In the genomic region with DNA sequence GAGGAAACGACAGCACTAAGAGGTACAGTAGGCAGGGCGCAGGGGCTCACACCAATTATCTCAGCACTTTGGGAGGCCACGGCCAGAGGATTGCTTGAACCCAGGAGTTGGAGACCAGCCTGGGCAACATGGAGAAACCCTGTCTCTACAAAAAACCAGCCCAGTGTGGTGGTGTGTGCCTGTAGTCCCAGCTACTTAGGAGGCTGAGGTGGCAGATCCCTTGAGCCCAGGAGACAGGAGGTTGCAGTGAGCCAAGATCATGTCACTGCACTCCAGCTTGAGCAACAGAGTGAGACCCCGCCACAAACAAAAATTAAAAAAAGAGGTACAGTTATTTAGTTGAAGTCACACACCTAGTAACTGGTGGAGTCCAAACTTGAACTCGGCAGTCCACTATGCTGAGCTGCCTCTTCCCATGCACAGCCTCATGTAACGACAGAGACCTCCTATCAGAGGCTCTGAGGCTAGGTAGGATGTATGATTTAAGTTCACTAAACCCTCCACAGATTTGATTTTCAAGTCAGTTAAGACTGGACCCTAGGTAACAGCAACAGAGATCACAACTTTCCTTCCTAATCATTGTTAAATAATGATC, we compare ENCODE assay signal across 12 cellular contexts. TPM values are rescaled to one million over a fixed set of nuclear protein-coding genes. Genes with fewer than 3 reads are reported as not detected.
A peak's percentile ranks its signal among the peaks of the same experiment; 100 is the strongest.
DNase-seq lines count a peak whose midpoint lies in the region; ATAC-seq lines count a peak whose summit lies in the region.
"Had no signal": no experiment of that assay in that cellular context is flagged by ENCODE, and none has a peak within 500 bp of the region (broad histone marks: within the 10 kb centered on the region; RNA-seq: fewer than 3 reads in every experiment).

No MANE protein-coding gene starts in this region.

- DNase-seq in activated CD4-positive, alpha-beta T cell treated with anti-CD3 and anti-CD28 coated beads for 36 hours: no peak
- DNase-seq in activated CD4-positive, alpha-beta T cell treated with anti-CD3 and anti-CD28 coated beads, Interleukin-2, amount 50 U/mL, for 1 hour: no peak
- DNase-seq in activated naive CD8-positive, alpha-beta T cell treated with anti-CD3 and anti-CD28 coated beads, Interleukin-2, amount 50 U/mL, for 24 hours: no peak
- DNase-seq in stimulated activated effector memory CD8-positive, alpha-beta T cell treated with anti-CD3 and anti-CD28 coated beads, Interleukin-12 subunit alpha, Interleukin-12 subunit beta, amount 100 ng/mL, for 72 hours (ENCODE audit: low spot score in 2 of 2): no peak
- DNase-seq in GF-D8 (lab: John Stamatoyannopoulos, UW): no peak
- DNase-seq in DMS79 treated with DMSO at 0.1 percent for 48 hours (lab: John Stamatoyannopoulos, UW): no peak
- DNase-seq: activated effector memory CD4-positive, alpha-beta T cell treated with anti-CD3 and anti-CD28 coated beads, Interleukin-2, amount 50 U/mL, for 16 hours; DMS53; PC-9; stimulated activated naive CD4-positive, alpha-beta T cell treated with Interleukin-2 at 50 U/mL for 16 hours had no signal

- peak overlapping the region; percentile 92 for H3K4me3 Mint-ChIP-seq in activated CD4-positive, alpha-beta T cell treated with anti-CD3 and anti-CD28 coated beads for 36 hours
- H3K4me3 Mint-ChIP-seq in IgD-negative memory B cell: peak overlapping the region; percentile 66 to 91 (median 81)
- H3K4me3 Mint-ChIP-seq in activated naive CD8-positive, alpha-beta T cell treated with anti-CD3 and anti-CD28 coated beads, Interleukin-2, amount 50 U/mL, for 24 hours: peak overlapping the region; percentile 90
- H3K4me3 Mint-ChIP-seq in stimulated activated effector memory CD8-positive, alpha-beta T cell treated with anti-CD3 and anti-CD28 coated beads, Interleukin-12 subunit alpha, Interleukin-12 subunit beta, amount 100 ng/mL, for 72 hours: peak overlapping the region; percentile 94

- no peaks in the 10 kb centered on the region for H3K9me3 Mint-ChIP-seq in activated CD4-positive, alpha-beta T cell treated with anti-CD3 and anti-CD28 coated beads for 36 hours (ENCODE audit: low read depth)
- no peaks in the 10 kb centered on the region for H3K9me3 Mint-ChIP-seq in IgD-negative memory B cell
- H3K9me3 Mint-ChIP-seq in activated naive CD8-positive, alpha-beta T cell treated with anti-CD3 and anti-CD28 coated beads, Interleukin-2, amount 50 U/mL, for 24 hours: no peaks in the 10 kb centered on the region
- H3K9me3 Mint-ChIP-seq in stimulated activated effector memory CD8-positive, alpha-beta T cell treated with anti-CD3 and anti-CD28 coated beads, Interleukin-12 subunit alpha, Interleukin-12 subunit beta, amount 100 ng/mL, for 72 hours: no peaks in the 10 kb centered on the region

- peak overlapping the region; percentile 85 for H3K27ac Mint-ChIP-seq in activated CD4-positive, alpha-beta T cell treated with anti-CD3 and anti-CD28 coated beads for 36 hours
- H3K27ac Mint-ChIP-seq in IgD-negative memory B cell: peak overlapping the region; percentile 89 to 97 (median 89)
- H3K27ac Mint-ChIP-seq in activated naive CD8-positive, alpha-beta T cell treated with anti-CD3 and anti-CD28 coated beads, Interleukin-2, amount 50 U/mL, for 24 hours: peak overlapping the region; percentile 88
- peak overlapping the region; percentile 86 for H3K27ac Mint-ChIP-seq in stimulated activated effector memory CD8-positive, alpha-beta T cell treated with anti-CD3 and anti-CD28 coated beads, Interleukin-12 subunit alpha, Interleukin-12 subunit beta, amount 100 ng/mL, for 72 hours

- no peaks in the 10 kb centered on the region for H3K27me3 Mint-ChIP-seq in activated CD4-positive, alpha-beta T cell treated with anti-CD3 and anti-CD28 coated beads for 36 hours
- no peaks in the 10 kb centered on the region for H3K27me3 Mint-ChIP-seq in IgD-negative memory B cell
- H3K27me3 Mint-ChIP-seq in activated naive CD8-positive, alpha-beta T cell treated with anti-CD3 and anti-CD28 coated beads, Interleukin-2, amount 50 U/mL, for 24 hours: no peaks in the 10 kb centered on the region

- peaks cover 78% of the 10 kb centered on the region for H3K36me3 Mint-ChIP-seq in activated CD4-positive, alpha-beta T cell treated with anti-CD3 and anti-CD28 coated beads for 36 hours (ENCODE audit: low read depth)
- peaks cover 22% of the 10 kb centered on the region for H3K36me3 Mint-ChIP-seq in IgD-negative memory B cell
- H3K36me3 Mint-ChIP-seq in activated naive CD8-positive, alpha-beta T cell treated with anti-CD3 and anti-CD28 coated beads, Interleukin-2, amount 50 U/mL, for 24 hours (ENCODE audit: low read depth): peaks cover 75% of the 10 kb centered on the region
- peaks cover 100% of the 10 kb centered on the region for H3K36me3 Mint-ChIP-seq in stimulated activated effector memory CD8-positive, alpha-beta T cell treated with anti-CD3 and anti-CD28 coated beads, Interleukin-12 subunit alpha, Interleukin-12 subunit beta, amount 100 ng/mL, for 72 hours

- CTCF ChIA-PET in activated CD4-positive, alpha-beta T cell treated with anti-CD3 and anti-CD28 coated beads for 36 hours (lab: Charles Lee): interaction anchor here (0.7 to 3.0 kb wide), 7 partner anchors 14 to 291 kb away, joined by 3 to 12 read pairs (median 3); no protein-coding TSS in a partner anchor

- POLR2A ChIA-PET in activated CD4-positive, alpha-beta T cell treated with anti-CD3 and anti-CD28 coated beads for 36 hours (lab: Charles Lee): interaction anchor here (0.6 to 0.9 kb wide), 4 partner anchors 18 to 116 kb away, joined by 3 to 5 read pairs (median 3); no protein-coding TSS in a partner anchor

- H3K4me1 Mint-ChIP-seq in activated CD4-positive, alpha-beta T cell treated with anti-CD3 and anti-CD28 coated beads for 36 hours: peaks cover 68% of the 10 kb centered on the region
- H3K4me1 Mint-ChIP-seq in IgD-negative memory B cell: peaks cover 51 to 68% (median 63%) of the 10 kb centered on the region in 3 donors
- peaks cover 83% of the 10 kb centered on the region for H3K4me1 Mint-ChIP-seq in activated naive CD8-positive, alpha-beta T cell treated with anti-CD3 and anti-CD28 coated beads, Interleukin-2, amount 50 U/mL, for 24 hours
- H3K4me1 Mint-ChIP-seq in stimulated activated effector memory CD8-positive, alpha-beta T cell treated with anti-CD3 and anti-CD28 coated beads, Interleukin-12 subunit alpha, Interleukin-12 subunit beta, amount 100 ng/mL, for 72 hours: peaks cover 36% of the 10 kb centered on the region

- intact Hi-C loops in activated CD4-positive, alpha-beta T cell treated with anti-CD3 and anti-CD28 coated beads for 36 hours (cut with DNase I, micrococcal nuclease): loop anchor here (1.0 to 10.0 kb wide), 4 partner anchors 80 to 1272 kb away; partner anchors contain the start of gene SF3B1 (in 1 of the 2)

- peak; percentile 38 for ATAC-seq in activated CD4-positive, alpha-beta T cell treated with anti-CD3 and anti-CD28 coated beads for 36 hours
- peak; percentile 14 for ATAC-seq in activated naive CD8-positive, alpha-beta T cell treated with anti-CD3 and anti-CD28 coated beads, Interleukin-2, amount 50 U/mL, for 24 hours
- peak; percentile 37 for ATAC-seq in stimulated activated effector memory CD8-positive, alpha-beta T cell treated with anti-CD3 and anti-CD28 coated beads, Interleukin-12 subunit alpha, Interleukin-12 subunit beta, amount 100 ng/mL, for 72 hours
- ATAC-seq in GM21786 (IDR thresholded peaks at IDR 0.05; ENCODE audit: unreplicated experiment): no peak

RNA-seq across cellular contexts. Expression of gene STK17B, which starts 8.7 kb away (rescaled TPM):
- 100 to 1,000 TPM; 159 to 178 TPM for total RNA-seq in activated CD4-positive, alpha-beta T cell treated with anti-CD3 and anti-CD28 coated beads for 36 hours
- polyA plus RNA-seq in IgD-negative memory B cell: 71.9 TPM
